Comparison of ENCODE assay signal across 21 cellular contexts in genomic region chr4:161702287-161702686, GRCh38.
DNase-seq lines count a peak whose midpoint lies in the region; ATAC-seq and TF ChIP-seq lines count a peak whose summit lies in the region.
"Had no signal": no experiment of that assay in that cellular context is flagged by ENCODE, and none has a peak within 500 bp of the region (broad histone marks: within the 10 kb centered on the region; RNA-seq: fewer than 3 reads in every experiment).

No MANE protein-coding gene starts in this region.

- no peaks in the 10 kb centered on the region for H3K4me1 Mint-ChIP-seq in chondrocyte (ENCODE audit: low read depth)
- no peaks in the 10 kb centered on the region for H3K4me1 Mint-ChIP-seq in type B pancreatic cell (ENCODE audit: unreplicated experiment)

- H3K27me3 Mint-ChIP-seq in chondrocyte (ENCODE audit: low read depth) (no peaks in the 10 kb centered on the region), type B pancreatic cell (no peaks in the 10 kb centered on the region)

- H3K9me3 Mint-ChIP-seq in chondrocyte (ENCODE audit: low read depth) = peaks cover 5% of the 10 kb centered on the region
- H3K9me3 Mint-ChIP-seq in type B pancreatic cell = no peaks in the 10 kb centered on the region

- TF ChIP-seq CTCF in GM12872 (IDR thresholded peaks at IDR 0.05; ENCODE audit: insufficient read depth, low read depth, low read length) (peak; percentile 41), LNCaP clone FGC (IDR thresholded peaks at IDR 0.05; ENCODE audit: control insufficient read depth, extremely low read depth, insufficient read depth) (0 out of 2 replicates have a peak, but pooled peaks have one; percentile 6), chondrocyte (IDR thresholded peaks at IDR 0.05) (peak; percentile 34), type B pancreatic cell (conservative IDR thresholded peaks at IDR 0.05) (peak; percentile 37)

- H3K27ac Mint-ChIP-seq in chondrocyte (ENCODE audit: unreplicated experiment) = no peak overlapping the region
- H3K27ac Mint-ChIP-seq in type B pancreatic cell = no peak overlapping the region
- H3K27ac Mint-ChIP-seq: activated naive CD4-positive, alpha-beta T cell treated with anti-CD3 and anti-CD28 coated beads, Interleukin-2, amount 50 U/mL, for 72 hours; activated T-cell treated with anti-CD3 and anti-CD28 coated beads, Interleukin-2, amount 50 U/mL, for 72 hours had no signal

- no peak overlapping the region for H3K4me3 ChIP-seq in LNCaP clone FGC (ENCODE audit: low read depth, low read length)
- H3K4me3 ChIP-seq: BLaER1 treated with 17β-estradiol and CSF1 and Interleukin-3, amounts not matched to agents 10 nM and 100 nM; GM23248; MG63; tibial nerve had no signal

- DNase-seq in LNCaP clone FGC (ENCODE audit: low read depth) (no peak), chondrocyte (ENCODE audit: low spot score) (no peak), type B pancreatic cell (ENCODE audit: extremely low spot score, unreplicated experiment) (no peak), glomerular visceral epithelial cell (ENCODE audit: extremely low spot score) (no peak)
- no peak for DNase-seq in stimulated activated naive CD4-positive, alpha-beta T cell treated with Interleukin-2 at 50 U/mL for 16 hours (lab: John Stamatoyannopoulos, UW)
- DNase-seq: activated CD4-positive, CD25-positive, alpha-beta regulatory T cell treated with anti-CD3 and anti-CD28 coated beads, Interleukin-2, amount 50 U/mL, for 72 hours; activated CD8-positive, alpha-beta memory T cell treated with anti-CD3 and anti-CD28 coated beads for 24 hours; activated T-cell treated with anti-CD3 and anti-CD28 coated beads, Interleukin-2, amount 50 U/mL, for 72 hours; effector memory CD4-positive, alpha-beta T cell; GF-D8; GM23248; MG63; NCI-H1694; stimulated activated CD4-positive, alpha-beta T cell treated with anti-CD3 and anti-CD28 coated beads, Interleukin-2, amount 100 ng/mL, for 24 hours; stimulated activated naive CD8-positive, alpha-beta T cell treated with anti-CD3 and anti-CD28 coated beads, Interleukin-15, Interleukin-2, amounts not matched to agents 100 U/mL and 50 U/mL, for 24 hours; T1000 had no signal

- H3K36me3 Mint-ChIP-seq in chondrocyte (ENCODE audit: low read depth) (no peaks in the 10 kb centered on the region), type B pancreatic cell (no peaks in the 10 kb centered on the region)

- ATAC-seq in GM19397 (IDR thresholded peaks at IDR 0.05; ENCODE audit: unreplicated experiment) = no peak
- ATAC-seq: activated naive CD4-positive, alpha-beta T cell treated with anti-CD3 and anti-CD28 coated beads, Interleukin-2, amount 50 U/mL, for 72 hours; activated T-cell treated with anti-CD3 and anti-CD28 coated beads, Interleukin-2, amount 50 U/mL, for 72 hours; stimulated activated naive CD8-positive, alpha-beta T cell treated with anti-CD3 and anti-CD28 coated beads, Interleukin-15, Interleukin-2, amounts not matched to agents 100 U/mL and 50 U/mL, for 24 hours had no signal

- H3K4me3 Mint-ChIP-seq in chondrocyte (ENCODE audit: unreplicated experiment) = no peak overlapping the region
- no peak overlapping the region for H3K4me3 Mint-ChIP-seq in type B pancreatic cell
- H3K4me3 Mint-ChIP-seq: activated T-cell treated with anti-CD3 and anti-CD28 coated beads, Interleukin-2, amount 50 U/mL, for 72 hours had no signal
